In the genomic region with DNA sequence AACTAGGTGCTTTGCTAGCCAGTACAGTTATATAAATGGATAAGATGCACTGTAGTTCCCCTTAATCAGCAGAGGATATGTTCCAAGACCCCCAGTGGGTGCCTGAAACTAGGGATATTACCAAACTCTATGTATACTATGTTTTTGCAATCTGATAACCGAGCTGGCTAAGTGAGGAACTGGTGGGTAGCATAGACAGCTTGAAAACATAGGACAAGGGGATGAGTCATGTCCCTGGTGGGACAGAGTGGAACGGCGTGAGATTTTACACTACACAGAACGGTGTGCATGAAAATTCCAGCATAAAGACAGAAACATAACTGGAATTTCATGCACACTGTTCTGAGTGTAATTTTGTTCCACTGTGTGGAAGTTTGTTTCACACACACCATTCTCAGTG, we compare ENCODE assay signal across 17 cellular contexts.
DNase-seq lines count a peak whose midpoint lies in the region; ATAC-seq and TF ChIP-seq lines count a peak whose summit lies in the region.
"Had no signal": no experiment of that assay in that cellular context is flagged by ENCODE, and none has a peak within 500 bp of the region (broad histone marks: within the 10 kb centered on the region; RNA-seq: fewer than 3 reads in every experiment).

No MANE protein-coding gene starts in this region.

- intact Hi-C loops in Panc1 (cut with micrococcal nuclease; ENCODE audit: unreplicated experiment) (no loop called here), tibial artery (cut with DNase I; ENCODE audit: low total_unique reads) (no loop called here), vagina (cut with DNase I) (no loop called here)

- no peak for TF ChIP-seq POLR2A in vagina (IDR thresholded peaks at IDR 0.05)

- BruUV-seq in Panc1 (replicated peaks; lab: Mats Ljungman, UMichigan), result no TSS peak

- POLR2A ChIA-PET in HEK293 (lab: Yijun Ruan, JAX) (interaction anchor here (2.8 to 3.1 kb wide), 2 partner anchors 75 to 87 kb away, joined by 14 to 25 read pairs; partner anchors contain the start of gene BASP1), Panc1 (lab: Charles Lee) (no interaction called here)

- in situ Hi-C loops in Panc1 (cut with HindIII; ENCODE audit: low pct_unique_long_range_greater_than_20kb, low sequenced_read_pairs), result no loop called here

- H3K4me3 ChIP-seq in HEK293 (ENCODE audit: low read depth, low read length) (no peak overlapping the region), Panc1 (ENCODE audit: low read depth in 2 of 2, low read length in 2 of 2) (no peak overlapping the region), fibroblast of villous mesenchyme (ENCODE audit: low read depth, low read length) (no peak overlapping the region), tibial artery (no peak overlapping the region), vagina (no peak overlapping the region)
- H3K4me3 ChIP-seq: GM12878, right lobe of liver, testis had no signal

- H3K9me3 ChIP-seq in HEK293 (ENCODE audit: control insufficient read depth, insufficient read depth, low read depth, low read length) (no peaks in the 10 kb centered on the region), Panc1 (ENCODE audit: control insufficient read depth, insufficient read depth, low read depth, low read length) (no peaks in the 10 kb centered on the region), tibial artery (no peaks in the 10 kb centered on the region), vagina (no peaks in the 10 kb centered on the region)
- H3K9me3 ChIP-seq: right lobe of liver, testis had no signal

- H3K4me1 ChIP-seq in HEK293 (ENCODE audit: control insufficient read depth, insufficient read depth, low read length), result peaks cover 32% of the 10 kb centered on the region
- peaks cover 39% of the 10 kb centered on the region for H3K4me1 ChIP-seq in Panc1 (ENCODE audit: control insufficient read depth, insufficient read depth, low read length)
- peaks cover 0 to 49% (median 25%) of the 10 kb centered on the region in 4 donors for H3K4me1 ChIP-seq in tibial artery
- peaks cover 29% of the 10 kb centered on the region for H3K4me1 ChIP-seq in vagina
- H3K4me1 ChIP-seq: right lobe of liver, testis had no signal

- H3K27ac ChIP-seq in HEK293 (ENCODE audit: extremely low read depth, low read depth, low read length) (peak overlapping the region; percentile 46; the same call in 1 of the 2 replicates), Panc1 (ENCODE audit: low read length) (peak overlapping the region; percentile 92), tibial artery (peak overlapping the region; percentile 65 to 72), vagina (no peak overlapping the region)
- H3K27ac ChIP-seq: KMS-11, right lobe of liver, testis had no signal

- TF ChIP-seq CTCF in HEK293 (tag by site-specific recombination; IDR thresholded peaks at IDR 0.05) (no peak), Panc1 (IDR thresholded peaks at IDR 0.05) (no peak), fibroblast of villous mesenchyme (IDR thresholded peaks at IDR 0.05; ENCODE audit: insufficient read depth, low read depth, low read length) (peak; percentile 16), tibial artery (IDR thresholded peaks at IDR 0.05) (no peak), vagina (IDR thresholded peaks at IDR 0.05) (no peak)

- H3K36me3 ChIP-seq in HEK293 (ENCODE audit: control insufficient read depth in 2 of 2, insufficient read depth in 1 of 2, low read length in 2 of 2) (no peaks in the 10 kb centered on the region), Panc1 (ENCODE audit: control insufficient read depth, insufficient read depth, low read length) (no peaks in the 10 kb centered on the region), tibial artery (no peaks in the 10 kb centered on the region), vagina (no peaks in the 10 kb centered on the region)
- H3K36me3 ChIP-seq: right lobe of liver had no signal

- DNase-seq in Panc1 (ENCODE audit: low read depth, low spot score) (no peak), fibroblast of villous mesenchyme (ENCODE audit: low read depth) (peak; percentile 88), tibial artery (no peak), NCI-H2196 treated with DMSO at 0.1 percent for 48 hours (lab: John Stamatoyannopoulos, UW; ENCODE audit: unreplicated experiment) (no peak), vagina (ENCODE audit: extremely low spot score in 2 of 2) (no peak)
- DNase-seq: activated CD8-positive, alpha-beta T cell treated with anti-CD3 and anti-CD28 coated beads, Interleukin-2, amount 10 ng/mL, durations not matched to agents 7 days and 5 days; CD4-positive, alpha-beta memory T cell; NCI-H1694; PC-3; right lobe of liver; stimulated activated CD4-positive, alpha-beta T cell treated with anti-CD3 and anti-CD28 coated beads, Interleukin-4, amount 100 ng/mL, for 1 hour; stimulated activated CD8-positive, alpha-beta memory T cell treated with anti-CD3 and anti-CD28 coated beads, Interleukin-4, amount 100 ng/mL, for 48 hours; testis had no signal

- CTCF ChIA-PET in HEK293 (lab: Yijun Ruan, JAX), result interaction anchor here (0.6 to 2.9 kb wide), 3 partner anchors 32 to 499 kb away, joined by 3 to 16 read pairs (median 3); no protein-coding TSS in a partner anchor
- CTCF ChIA-PET in Panc1 (lab: Charles Lee), result interaction anchor here (0.5 kb wide), 1 partner anchor 109 kb away, joined by 3 read pairs; no protein-coding TSS in a partner anchor

- H3K27me3 ChIP-seq in Panc1 (ENCODE audit: control insufficient read depth, insufficient read depth, low read length), result no peaks in the 10 kb centered on the region
- no peaks in the 10 kb centered on the region for H3K27me3 ChIP-seq in tibial artery
- H3K27me3 ChIP-seq in vagina, result no peaks in the 10 kb centered on the region
- H3K27me3 ChIP-seq: testis had no signal

- ATAC-seq in Panc1 (no peak), GM21423 (IDR thresholded peaks at IDR 0.05; ENCODE audit: unreplicated experiment) (no peak)
- ATAC-seq: activated CD8-positive, alpha-beta T cell treated with anti-CD3 and anti-CD28 coated beads, Interleukin-2, amount 10 ng/mL, durations not matched to agents 7 days and 5 days; GM12878; PC-3; right lobe of liver had no signal

TF ChIP-seq in HEK293, 187 proteins besides CTCF, POLR2A, EP300 and RAD21 (continues in another document):
- TF ChIP-seq SP7 (tag by site-specific recombination; IDR thresholded peaks at IDR 0.05) (peak; percentile 48; the same call in 1 of the 2 replicates), ZNF670 (tag by site-specific recombination; IDR thresholded peaks at IDR 0.05; ENCODE audit: low read depth) (no peak), ZBTB44 (tag by site-specific recombination; IDR thresholded peaks at IDR 0.05) (no peak), PATZ1 (tag by site-specific recombination; IDR thresholded peaks at IDR 0.05) (peak; percentile 26; the same call in 1 of the 2 replicates), ZNF366 (tag by site-specific recombination; conservative IDR thresholded peaks at IDR 0.05) (peak; percentile 57), ZNF558 (tag by site-specific recombination; IDR thresholded peaks at IDR 0.05) (no peak), ZNF600 (tag by site-specific recombination; IDR thresholded peaks at IDR 0.05) (peak; percentile 78), IKZF3 (tag by site-specific recombination; IDR thresholded peaks at IDR 0.05) (peak; percentile 40; the same call in 1 of the 2 replicates), SCRT1 (tag by site-specific recombination; IDR thresholded peaks at IDR 0.05; ENCODE audit: borderline replicate concordance) (no peak), ZNF701 (tag by site-specific recombination; IDR thresholded peaks at IDR 0.05) (no peak), ZIC2 (tag by site-specific recombination; IDR thresholded peaks at IDR 0.05) (peak; percentile 29; the same call in 1 of the 2 replicates), ZEB2 (tag by site-specific recombination; IDR thresholded peaks at IDR 0.05) (peak; percentile 77), ZBTB17 (tag by site-specific recombination; IDR thresholded peaks at IDR 0.05) (peak; percentile 55)
- TF ChIP-seq, protein P1, sequence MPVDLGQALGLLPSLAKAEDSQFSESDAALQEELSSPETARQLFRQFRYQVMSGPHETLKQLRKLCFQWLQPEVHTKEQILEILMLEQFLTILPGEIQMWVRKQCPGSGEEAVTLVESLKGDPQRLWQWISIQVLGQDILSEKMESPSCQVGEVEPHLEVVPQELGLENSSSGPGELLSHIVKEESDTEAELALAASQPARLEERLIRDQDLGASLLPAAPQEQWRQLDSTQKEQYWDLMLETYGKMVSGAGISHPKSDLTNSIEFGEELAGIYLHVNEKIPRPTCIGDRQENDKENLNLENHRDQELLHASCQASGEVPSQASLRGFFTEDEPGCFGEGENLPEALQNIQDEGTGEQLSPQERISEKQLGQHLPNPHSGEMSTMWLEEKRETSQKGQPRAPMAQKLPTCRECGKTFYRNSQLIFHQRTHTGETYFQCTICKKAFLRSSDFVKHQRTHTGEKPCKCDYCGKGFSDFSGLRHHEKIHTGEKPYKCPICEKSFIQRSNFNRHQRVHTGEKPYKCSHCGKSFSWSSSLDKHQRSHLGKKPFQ (tag by site-specific recombination; IDR thresholded peaks at IDR 0.05), result 0 out of 2 replicates have a peak, but pooled peaks have one; percentile 10
